ENCODE assay signal across 18 cellular contexts in the genomic region with DNA sequence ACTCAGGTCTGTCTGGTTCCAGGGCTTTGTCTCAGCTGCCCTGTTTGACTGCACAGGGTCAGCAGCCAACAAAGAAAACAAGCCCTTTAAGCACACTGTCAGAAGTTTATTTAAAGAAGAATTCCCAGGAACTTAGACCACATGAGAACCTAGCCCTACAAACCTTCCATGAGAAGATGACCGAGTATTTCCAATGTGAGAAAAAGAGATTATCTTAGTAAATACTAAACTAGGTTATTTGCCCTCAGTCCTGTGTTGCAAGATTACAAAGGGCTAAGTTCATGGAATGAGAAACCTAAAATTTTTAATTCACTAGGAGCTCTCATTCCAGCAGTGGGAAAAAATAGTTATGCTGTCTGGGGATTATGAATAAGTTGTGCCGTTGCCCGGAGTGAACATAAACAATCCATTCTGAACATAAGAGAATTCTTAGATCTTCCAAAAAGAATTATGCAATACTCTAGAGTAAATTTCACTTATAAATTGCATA. TPM values are rescaled to one million over a fixed set of nuclear protein-coding genes. Genes with fewer than 3 reads are reported as not detected.
DNase-seq lines count a peak whose midpoint lies in the region; ATAC-seq and TF ChIP-seq lines count a peak whose summit lies in the region.
"Had no signal": no experiment of that assay in that cellular context is flagged by ENCODE, and none has a peak within 500 bp of the region (broad histone marks: within the 10 kb centered on the region; RNA-seq: fewer than 3 reads in every experiment).

No MANE protein-coding gene starts in this region.

- ATAC-seq in body of pancreas (peak; percentile 62), left ventricle myocardium superior (peak; percentile 38), sciatic nerve (peak; percentile 65), HG03378 (IDR thresholded peaks at IDR 0.05; ENCODE audit: unreplicated experiment) (no peak), GM18858 (IDR thresholded peaks at IDR 0.05; ENCODE audit: unreplicated experiment) (no peak), GM19397 (IDR thresholded peaks at IDR 0.05; ENCODE audit: unreplicated experiment) (no peak)
- ATAC-seq: stimulated activated memory B cell treated with anti-CD40 and anti-IgM and Interleukin-4, amounts not matched to agents 10 μg/mL and 1 μg/mL and 100 μg/mL, for 72 hours had no signal

- H3K4me3 ChIP-seq in body of pancreas = no peak overlapping the region
- H3K4me3 ChIP-seq: ovary had no signal

- H3K27me3 ChIP-seq in body of pancreas = no peaks in the 10 kb centered on the region
- H3K27me3 ChIP-seq: ovary had no signal

- intact Hi-C loops in body of pancreas (cut with DNase I) (no loop called here), left ventricle myocardium superior (cut with micrococcal nuclease) (loop anchor here (10.0 kb wide), 1 partner anchor 241 kb away; no protein-coding TSS in a partner anchor), sciatic nerve (cut with DNase I) (no loop called here)

- 14 to 16% methylated on average over 3 of the region's 3 CpGs for WGBS in body of pancreas, 2 donors

- H3K4me1 ChIP-seq in body of pancreas = peaks cover 15% of the 10 kb centered on the region

- DNase-seq in EH (ENCODE audit: low read depth) = peak; percentile 84
- DNase-seq in body of pancreas = peak in 1 of 4 donors; percentile 14
- no peak for DNase-seq in left ventricle myocardium superior
- no peak for DNase-seq in sciatic nerve (ENCODE audit: low spot score)
- DNase-seq in kidney glomerular epithelial cell (lab: John Stamatoyannopoulos, UW) = no peak
- DNase-seq: activated B cell treated with CpG ODN at 0.5 μM for 24 hours; activated CD8-positive, alpha-beta memory T cell treated with anti-CD3 and anti-CD28 coated beads, Interleukin-2, amount 50 U/mL, for 4 hours; activated naive CD8-positive, alpha-beta T cell treated with anti-CD3 and anti-CD28 coated beads, Interleukin-2, amount 10 ng/mL, durations not matched to agents 7 days and 5 days; effector CD8-positive, alpha-beta T cell; H7; hypothalamus; mammary epithelial cell; ovary; stimulated activated CD4-positive, alpha-beta T cell treated with anti-CD3 and anti-CD28 coated beads, Interleukin-2, amount 100 ng/mL, for 48 hours had no signal

- no peaks in the 10 kb centered on the region for H3K36me3 ChIP-seq in body of pancreas (replicated peaks in 1 of 2; ENCODE audit: insufficient read depth in 1 of 2, low read depth in 2 of 2)
- H3K36me3 ChIP-seq: ovary had no signal

- no peak for TF ChIP-seq POLR2A in body of pancreas (IDR thresholded peaks at IDR 0.05)

- H3K27ac ChIP-seq in body of pancreas = peak overlapping the region in 2 of 4 donors; percentile 26 to 33
- H3K27ac ChIP-seq: ovary had no signal

- TF ChIP-seq CTCF in body of pancreas (IDR thresholded peaks at IDR 0.05) = no peak

- no peaks in the 10 kb centered on the region for H3K9me3 ChIP-seq in body of pancreas
- H3K9me3 ChIP-seq: ovary had no signal

RNA-seq across cellular contexts. Expression of gene NOC3L, which starts 46.7 kb away (rescaled TPM):
- 10 to 100 TPM; 13.5 to 14.8 TPM for total RNA-seq in body of pancreas
- total RNA-seq in left ventricle myocardium superior = 11.0 TPM
- total RNA-seq in sciatic nerve = 22.4 TPM

Comparison
In these comparisons a context has a peak if more than half of its experiments do, and no peak if none do; other contexts are left out.
1. ATAC-seq: peak in body of pancreas (single experiment), left ventricle myocardium superior (single experiment) and sciatic nerve (single experiment); none in HG03378 (single experiment), GM18858 (single experiment) and GM19397 (single experiment).